Comparison of ENCODE assay signal across 17 cellular contexts in the genomic region with DNA sequence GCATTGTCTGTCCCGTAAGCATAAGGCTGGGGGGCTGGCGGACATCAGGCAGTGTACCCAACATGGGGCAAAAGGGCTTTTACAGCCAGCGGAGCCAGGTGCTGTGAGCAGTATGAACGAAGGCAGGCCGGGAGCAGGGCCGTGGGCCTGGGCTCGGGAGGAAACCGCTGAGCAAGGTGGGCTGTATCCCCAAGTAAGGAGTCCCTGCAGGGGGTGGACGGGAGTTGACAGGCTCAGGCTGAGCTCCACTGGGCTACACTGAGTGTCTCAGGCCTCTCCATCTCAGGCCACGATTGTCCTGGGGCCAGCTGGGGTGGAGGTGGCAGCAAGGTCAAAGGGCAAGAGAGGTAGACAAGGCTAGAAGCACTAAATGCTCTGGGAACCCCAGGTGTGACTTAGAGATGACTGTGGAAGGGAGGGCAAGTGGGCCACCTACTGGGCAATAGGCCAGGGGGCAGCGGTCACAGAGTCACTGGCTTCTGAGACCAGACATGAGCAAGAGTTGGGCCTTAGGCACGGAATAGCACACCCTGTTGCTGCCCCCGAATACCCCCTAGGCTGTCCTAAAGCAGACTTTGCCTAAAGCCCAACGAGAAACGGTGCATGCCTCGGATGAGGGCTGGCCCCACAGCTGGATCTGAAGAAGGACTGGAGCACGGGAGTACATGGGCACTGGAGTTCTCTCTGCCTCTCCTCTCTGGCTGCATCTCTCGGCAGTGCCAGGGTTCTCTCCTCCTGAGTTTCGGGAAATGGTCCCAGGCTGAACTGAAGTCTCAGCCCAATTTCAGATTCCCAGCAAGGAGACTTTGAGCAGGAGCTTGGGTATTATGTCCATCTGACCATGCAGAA. TPM values are rescaled to one million over a fixed set of nuclear protein-coding genes. Genes with fewer than 3 reads are reported as not detected.
A peak's percentile ranks its signal among the peaks of the same experiment; 100 is the strongest.
DNase-seq lines count a peak whose midpoint lies in the region; ATAC-seq and TF ChIP-seq lines count a peak whose summit lies in the region.
"Had no signal": no experiment of that assay in that cellular context is flagged by ENCODE, and none has a peak within 500 bp of the region (broad histone marks: within the 10 kb centered on the region; RNA-seq: fewer than 3 reads in every experiment).

No MANE protein-coding gene starts in this region.

- ATAC-seq in HG02642 (IDR thresholded peaks at IDR 0.05; ENCODE audit: poor library complexity, unreplicated experiment): no peak

- no peaks in the 10 kb centered on the region for H3F3A ChIP-seq in Loucy (ENCODE audit: low read depth)

- no peaks in the 10 kb centered on the region for H3K36me3 ChIP-seq in Loucy (ENCODE audit: insufficient read depth, low read length)
- no peaks in the 10 kb centered on the region for H3K36me3 ChIP-seq in suprapubic skin

- no peaks in the 10 kb centered on the region for H3K9me3 Mint-ChIP-seq in activated naive CD4-positive, alpha-beta T cell treated with anti-CD3 and anti-CD28 coated beads, Interleukin-2, amount 10 ng/mL, durations not matched to agents 7 days and 5 days
- H3K9me3 Mint-ChIP-seq in chondrocyte (ENCODE audit: low read depth): no peaks in the 10 kb centered on the region
- H3K9me3 Mint-ChIP-seq: activated naive CD4-positive, alpha-beta T cell treated with anti-CD3 and anti-CD28 coated beads, Interleukin-2, amount 50 U/mL, for 24 hours; memory B cell; nephron had no signal

- WGBS in suprapubic skin: 92% methylated on average over 4 of the region's 19 CpGs

- no peak overlapping the region for H3K4me3 Mint-ChIP-seq in activated naive CD4-positive, alpha-beta T cell treated with anti-CD3 and anti-CD28 coated beads, Interleukin-2, amount 10 ng/mL, durations not matched to agents 7 days and 5 days
- no peak overlapping the region for H3K4me3 Mint-ChIP-seq in chondrocyte (ENCODE audit: unreplicated experiment)
- H3K4me3 Mint-ChIP-seq: activated naive CD4-positive, alpha-beta T cell treated with anti-CD3 and anti-CD28 coated beads, Interleukin-2, amount 50 U/mL, for 24 hours; memory B cell; nephron had no signal

- no peak for TF ChIP-seq EP300 in suprapubic skin (IDR thresholded peaks at IDR 0.05)

- no peak overlapping the region for H3K27ac ChIP-seq in suprapubic skin
- H3K27ac ChIP-seq: A549, C4-2B had no signal

- no peaks in the 10 kb centered on the region for H3K9me2 ChIP-seq in Loucy (replicated peaks; ENCODE audit: low read depth, low read length)

- CTCF ChIA-PET in activated naive CD4-positive, alpha-beta T cell treated with anti-CD3 and anti-CD28 coated beads, Interleukin-2, amount 10 ng/mL, durations not matched to agents 7 days and 5 days (lab: Charles Lee): no interaction called here

- H3K27me3 ChIP-seq in Loucy (ENCODE audit: insufficient read depth, low read length, poor library complexity, severe bottlenecking) (no peaks in the 10 kb centered on the region), suprapubic skin (peaks cover 26% of the 10 kb centered on the region)

- H2AFZ ChIP-seq in Loucy (ENCODE audit: low read length): no peak overlapping the region

- no peak overlapping the region for H3K9ac ChIP-seq in Loucy (ENCODE audit: low read depth, low read length, poor library complexity, severe bottlenecking)

- H3K4me3 ChIP-seq in Loucy (ENCODE audit: low read length, poor library complexity, severe bottlenecking) (no peak overlapping the region), suprapubic skin (no peak overlapping the region)
- H3K4me3 ChIP-seq: A549 had no signal

- peak; percentile 20 for DNase-seq in activated naive CD4-positive, alpha-beta T cell treated with anti-CD3 and anti-CD28 coated beads, Interleukin-2, amount 10 ng/mL, durations not matched to agents 7 days and 5 days
- DNase-seq in activated naive CD4-positive, alpha-beta T cell treated with anti-CD3 and anti-CD28 coated beads, Interleukin-2, amount 50 U/mL, for 16 hours: no peak
- DNase-seq in chondrocyte (ENCODE audit: low spot score): peak; percentile 72
- peak; percentile 46 to 67 for DNase-seq in suprapubic skin (ENCODE audit: low spot score in 2 of 2)
- no peak for DNase-seq in T1000 (lab: John Stamatoyannopoulos, UW)
- no peak for DNase-seq in activated gamma-delta T cell (lab: John Stamatoyannopoulos, UW)
- DNase-seq: activated CD4-positive, alpha-beta T cell treated with anti-CD3 and anti-CD28 coated beads, Interleukin-2, amount 50 U/mL, for 1 hour; DMS79; NCI-H187; NCI-H2227 treated with DMSO at 0.1 percent for 48 hours had no signal

- H3K4me1 ChIP-seq in Loucy (ENCODE audit: insufficient read depth, low read length, poor library complexity, severe bottlenecking) (no peaks in the 10 kb centered on the region), suprapubic skin (no peaks in the 10 kb centered on the region)
- H3K4me1 ChIP-seq: A549 had no signal

- H3K4me2 ChIP-seq in Loucy (ENCODE audit: low read depth, low read length, poor library complexity, severe bottlenecking): no peak overlapping the region
- H3K4me2 ChIP-seq: A549 had no signal

- no peaks in the 10 kb centered on the region for H4K20me1 ChIP-seq in Loucy (ENCODE audit: insufficient read depth, low read length, poor library complexity, severe bottlenecking)

- peaks cover 70% of the 10 kb centered on the region for H3K27me3 Mint-ChIP-seq in activated naive CD4-positive, alpha-beta T cell treated with anti-CD3 and anti-CD28 coated beads, Interleukin-2, amount 10 ng/mL, durations not matched to agents 7 days and 5 days
- peaks cover 35% of the 10 kb centered on the region for H3K27me3 Mint-ChIP-seq in chondrocyte (ENCODE audit: low read depth)

- no peaks in the 10 kb centered on the region for H3K79me2 ChIP-seq in Loucy (ENCODE audit: insufficient read depth, low read length)

- TF ChIP-seq CTCF in Loucy (conservative IDR thresholded peaks at IDR 0.05; ENCODE audit: low read length): peak; percentile 44
- TF ChIP-seq CTCF in chondrocyte (IDR thresholded peaks at IDR 0.05): no peak
- TF ChIP-seq CTCF in suprapubic skin (IDR thresholded peaks at IDR 0.05): no peak

- H3K4me1 Mint-ChIP-seq in activated naive CD4-positive, alpha-beta T cell treated with anti-CD3 and anti-CD28 coated beads, Interleukin-2, amount 10 ng/mL, durations not matched to agents 7 days and 5 days: no peaks in the 10 kb centered on the region
- H3K4me1 Mint-ChIP-seq in chondrocyte (ENCODE audit: low read depth): no peaks in the 10 kb centered on the region
- H3K4me1 Mint-ChIP-seq: activated naive CD4-positive, alpha-beta T cell treated with anti-CD3 and anti-CD28 coated beads, Interleukin-2, amount 50 U/mL, for 24 hours; memory B cell; nephron had no signal

- H3K27ac Mint-ChIP-seq in activated naive CD4-positive, alpha-beta T cell treated with anti-CD3 and anti-CD28 coated beads, Interleukin-2, amount 10 ng/mL, durations not matched to agents 7 days and 5 days: no peak overlapping the region
- no peak overlapping the region for H3K27ac Mint-ChIP-seq in chondrocyte (ENCODE audit: unreplicated experiment)
- H3K27ac Mint-ChIP-seq: activated naive CD4-positive, alpha-beta T cell treated with anti-CD3 and anti-CD28 coated beads, Interleukin-2, amount 50 U/mL, for 24 hours; memory B cell; nephron had no signal

- no peaks in the 10 kb centered on the region for H3K36me3 Mint-ChIP-seq in activated naive CD4-positive, alpha-beta T cell treated with anti-CD3 and anti-CD28 coated beads, Interleukin-2, amount 10 ng/mL, durations not matched to agents 7 days and 5 days
- no peaks in the 10 kb centered on the region for H3K36me3 Mint-ChIP-seq in chondrocyte (ENCODE audit: low read depth)
- H3K36me3 Mint-ChIP-seq: activated naive CD4-positive, alpha-beta T cell treated with anti-CD3 and anti-CD28 coated beads, Interleukin-2, amount 50 U/mL, for 24 hours; memory B cell had no signal

- H3K9me3 ChIP-seq in Loucy (ENCODE audit: insufficient read depth, low read depth, low read length) (no peaks in the 10 kb centered on the region), suprapubic skin (no peaks in the 10 kb centered on the region)
- H3K9me3 ChIP-seq: A549 had no signal

- no peak for TF ChIP-seq POLR2A in suprapubic skin (IDR thresholded peaks at IDR 0.05)

RNA-seq across cellular contexts. Expression of a gene that starts 10.8 kb away (rescaled TPM):
- total RNA-seq in chondrocyte: not detected in 3 replicates
- total RNA-seq in suprapubic skin: 10 to 100 TPM; 14.4 to 62.9 (median 33.6) TPM

RNA-seq across cellular contexts. Expression of a gene that starts 35.3 kb away (rescaled TPM):
- total RNA-seq in chondrocyte (39.5 to 45.7 TPM (median 43.7 TPM) in 3 replicates), suprapubic skin (10 to 100 TPM; 49.9 to 82.8 (median 68.9) TPM)

RNA-seq across cellular contexts. Expression of a gene that starts 58.0 kb away (rescaled TPM):
- total RNA-seq in chondrocyte: 12.4 to 21.9 TPM (median 19.0 TPM) in 3 replicates
- total RNA-seq in suprapubic skin: 1 to 10 TPM in 2 of 4 donors, under 1 TPM in 2; 0.76 to 1.4 (median 1.0) TPM

Comparison
In these comparisons a context has a peak if more than half of its experiments do, and no peak if none do; other contexts are left out.
1. DNase-seq: peak in activated naive CD4-positive, alpha-beta T cell treated with anti-CD3 and anti-CD28 coated beads, Interleukin-2, amount 10 ng/mL, durations not matched to agents 7 days and 5 days (single experiment), chondrocyte (single experiment) and suprapubic skin (2 of 2); none in activated naive CD4-positive, alpha-beta T cell treated with anti-CD3 and anti-CD28 coated beads, Interleukin-2, amount 50 U/mL, for 16 hours (single experiment), T1000 (single experiment) and activated gamma-delta T cell (single experiment).
2. RNA of a gene that starts 10.8 kb away (total RNA-seq): 14.4 to 62.9 TPM in suprapubic skin; not detected in chondrocyte; every median in the first group is over 10 times any median in the second.